ENCODE assay signal across 7 cellular contexts in the genomic region with DNA sequence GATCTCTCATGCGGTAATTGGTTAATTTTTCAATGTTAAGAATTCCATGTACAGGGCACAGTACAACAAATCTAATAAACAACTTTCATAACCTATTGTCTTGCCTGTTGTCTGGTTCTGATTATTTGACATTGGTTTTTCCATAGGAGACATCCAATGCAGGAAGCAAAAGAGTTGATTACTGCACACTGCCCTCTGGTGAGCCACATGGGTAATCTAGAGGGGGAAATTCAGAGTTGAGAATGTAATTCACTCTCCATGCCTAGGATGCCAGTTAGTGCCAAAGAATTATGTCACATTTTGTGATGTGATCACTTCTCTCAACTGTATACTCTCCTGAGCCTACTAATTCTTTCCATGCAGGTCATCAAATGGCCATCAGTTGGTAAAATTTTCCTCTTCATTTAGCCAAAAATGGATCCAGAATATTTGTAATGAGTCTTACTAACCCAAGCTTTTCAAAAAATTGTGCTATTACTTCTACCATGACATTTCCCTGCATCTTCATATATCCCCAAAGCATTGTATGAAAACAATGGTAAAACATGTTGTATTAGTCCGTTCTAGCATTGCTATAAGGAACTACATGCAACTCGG. TPM values are rescaled to one million over a fixed set of nuclear protein-coding genes. Genes with fewer than 3 reads are reported as not detected.
DNase-seq lines count a peak whose midpoint lies in the region; ATAC-seq, FAIRE-seq and TF ChIP-seq lines count a peak whose summit lies in the region.

No MANE protein-coding gene starts in this region.

- no peak overlapping the region for H3K27ac ChIP-seq in adrenal gland
- no peak overlapping the region for H3K27ac ChIP-seq in kidney (ENCODE audit: low read depth in 2 of 2, low read length in 2 of 2)
- H3K27ac ChIP-seq in gastroesophageal sphincter = no peak overlapping the region
- H3K27ac ChIP-seq in coronary artery = no peak overlapping the region

- no peak for TF ChIP-seq EP300 in gastroesophageal sphincter (IDR thresholded peaks at IDR 0.05)

- H3K27me3 ChIP-seq in adrenal gland = no peaks in the 10 kb centered on the region
- no peaks in the 10 kb centered on the region for H3K27me3 ChIP-seq in gastroesophageal sphincter

- no peak overlapping the region for H3K9ac ChIP-seq in kidney (ENCODE audit: low read length in 2 of 2)

- intact Hi-C loops in adrenal gland (cut with DNase I) = no loop called here
- intact Hi-C loops in kidney (cut with DNase I) = no loop called here

- peak; percentile 8 for FAIRE-seq in kidney (lab: Jason Lieb, UNC)

- H3K9me3 ChIP-seq in adrenal gland (replicated peaks in 1 of 3) (no peaks in the 10 kb centered on the region), kidney (ENCODE audit: control insufficient read depth in 1 of 2, low read length in 2 of 2) (no peaks in the 10 kb centered on the region), gastroesophageal sphincter (no peaks in the 10 kb centered on the region)

- TF ChIP-seq POLR2A in adrenal gland (IDR thresholded peaks at IDR 0.05) (no peak), gastroesophageal sphincter (IDR thresholded peaks at IDR 0.05) (no peak)

- peak; percentile 27; the same call in 1 of the 2 replicates for TF ChIP-seq CTCF in GM12875 (IDR thresholded peaks at IDR 0.05; ENCODE audit: borderline replicate concordance, insufficient read depth, low read depth, low read length)
- TF ChIP-seq CTCF in adrenal gland (IDR thresholded peaks at IDR 0.05) = peak in 4 of 6 experiments; percentile 30 to 39 (median 32)
- peak; percentile 35 for TF ChIP-seq CTCF in kidney (IDR thresholded peaks at IDR 0.05; ENCODE audit: borderline replicate concordance, extremely low read depth, insufficient read depth)
- peak in 2 of 4 experiments; percentile 11 to 42 for TF ChIP-seq CTCF in gastroesophageal sphincter (IDR thresholded peaks at IDR 0.05)
- no peak for TF ChIP-seq CTCF in coronary artery (IDR thresholded peaks at IDR 0.05)

- H3K4me1 ChIP-seq in adrenal gland (replicated peaks in 1 of 2) (no peaks in the 10 kb centered on the region), kidney (ENCODE audit: control insufficient read depth in 1 of 2, insufficient read depth in 1 of 2, low read depth in 1 of 2, low read length in 2 of 2) (no peaks in the 10 kb centered on the region), gastroesophageal sphincter (no peaks in the 10 kb centered on the region)

- ATAC-seq in gastroesophageal sphincter = no peak

- DNase-seq in NCI-H187 (lab: John Stamatoyannopoulos, UW) = peak; percentile 9 to 20
- peak in 1 of 7 donors; percentile 11 for DNase-seq in adrenal gland
- no peak for DNase-seq in kidney
- no peak for DNase-seq in coronary artery (ENCODE audit: low spot score)
- no peak for DNase-seq in activated gamma-delta T cell treated with Interleukin-2 at 50 U/mL for 16 hours

- H3K4me3 ChIP-seq in GM12875 (ENCODE audit: low read depth, low read length) = no peak overlapping the region
- no peak overlapping the region for H3K4me3 ChIP-seq in adrenal gland
- H3K4me3 ChIP-seq in kidney (ENCODE audit: low read length in 2 of 2) = no peak overlapping the region
- no peak overlapping the region for H3K4me3 ChIP-seq in gastroesophageal sphincter
- H3K4me3 ChIP-seq in coronary artery = no peak overlapping the region

- WGBS in adrenal gland, 4 donors = 88 to 97% (median 94%) methylated on average over 3 of the region's 3 CpGs
- 89 to 90% methylated on average over 1 to 3 of the region's 3 CpGs for WGBS in gastroesophageal sphincter (ENCODE audit: low coverage in 1 of 2), 2 donors

- H3K36me3 ChIP-seq in adrenal gland (replicated peaks in 1 of 2) (no peaks in the 10 kb centered on the region), kidney (ENCODE audit: control insufficient read depth in 1 of 2, insufficient read depth in 2 of 2, low read length in 2 of 2) (no peaks in the 10 kb centered on the region), gastroesophageal sphincter (no peaks in the 10 kb centered on the region)

RNA-seq across cellular contexts. Expression of a gene that starts 17.7 kb away (rescaled TPM):
- 10 to 100 TPM; 24.2 to 39.6 (median 32.4) TPM for total RNA-seq in adrenal gland
- 10 to 100 TPM in 2 of 3 donors, 1 to 10 TPM in 1; 9.1 to 56.7 (median 51.6) TPM for polyA plus RNA-seq in adrenal gland
- total RNA-seq in kidney = 35.7 TPM
- polyA plus RNA-seq in kidney (ENCODE audit: insufficient read depth, low read depth, low replicate concordance) = 17.5 TPM
- 10 to 100 TPM; 53.1 to 93.4 (median 64.0) TPM for total RNA-seq in gastroesophageal sphincter

Comparison
In these comparisons a context has a peak if more than half of its experiments do, and no peak if none do; other contexts are left out.
1. DNase-seq: peak in NCI-H187 (2 of 2); none in kidney (single experiment), coronary artery (single experiment) and activated gamma-delta T cell treated with Interleukin-2 at 50 U/mL for 16 hours (single experiment).